Comparison of ENCODE assay signal across 10 cellular contexts in genomic region chr5:119341452-119342349, GRCh38. TPM values are rescaled to one million over a fixed set of nuclear protein-coding genes. Genes with fewer than 3 reads are reported as not detected.
DNase-seq lines count a peak whose midpoint lies in the region; ATAC-seq, FAIRE-seq and TF ChIP-seq lines count a peak whose summit lies in the region.
"Had no signal": no experiment of that assay in that cellular context is flagged by ENCODE, and none has a peak within 500 bp of the region (broad histone marks: within the 10 kb centered on the region; RNA-seq: fewer than 3 reads in every experiment).

No MANE protein-coding gene starts in this region.

- peaks cover 58% of the 10 kb centered on the region for H3K79me2 ChIP-seq in OCI-LY3 (ENCODE audit: low read length)

- H3K27ac ChIP-seq in OCI-LY3 (ENCODE audit: low read length) (peak overlapping the region; percentile 99), pancreas (no peak overlapping the region)

- H4K20me1 ChIP-seq in OCI-LY3 (ENCODE audit: insufficient read depth, low read length): no peaks in the 10 kb centered on the region

- peak overlapping the region; percentile 74 for H3K9ac ChIP-seq in OCI-LY3 (ENCODE audit: low read length)

- H3K27me3 ChIP-seq in OCI-LY3 (ENCODE audit: low read depth, low read length) (no peaks in the 10 kb centered on the region), pancreas (no peaks in the 10 kb centered on the region), BE2C (no peaks in the 10 kb centered on the region)

- DNase-seq in pancreas (no peak), KBM-7 (no peak), BE2C (no peak), NCI-H1436 (lab: John Stamatoyannopoulos, UW) (no peak), GM19240 (ENCODE audit: insufficient read length, low spot score) (no peak)
- DNase-seq: NCI-H1048 had no signal

- no peak overlapping the region for H2AFZ ChIP-seq in OCI-LY3 (ENCODE audit: low read depth, low read length)

- no peak for TF ChIP-seq CTCF in OCI-LY3 (IDR thresholded peaks at IDR 0.05; ENCODE audit: low read depth, low read length)
- TF ChIP-seq CTCF in pancreas (IDR thresholded peaks at IDR 0.05): no peak
- no peak for TF ChIP-seq CTCF in BE2C (IDR thresholded peaks at IDR 0.05; ENCODE audit: low read depth, low read length)

- peak overlapping the region; percentile 72 for H3K4me2 ChIP-seq in OCI-LY3 (ENCODE audit: low read length)

- FAIRE-seq in pancreas (lab: Jason Lieb, UNC): no peak
- FAIRE-seq: astrocyte had no signal

- WGBS in pancreas, 2 donors: 60 to 63% methylated on average over 6 of the region's 6 CpGs

- in situ Hi-C loops in KBM-7 (cut with MboI; ENCODE audit: low pct_unique_long_range_greater_than_20kb, low sequenced_read_pairs): no loop called here

- H3K4me3 ChIP-seq in OCI-LY3 (ENCODE audit: low read length): peak overlapping the region; percentile 75
- no peak overlapping the region for H3K4me3 ChIP-seq in pancreas
- H3K4me3 ChIP-seq in BE2C (ENCODE audit: low read depth, low read length): no peak overlapping the region

- peaks cover 92% of the 10 kb centered on the region for H3K4me1 ChIP-seq in OCI-LY3 (ENCODE audit: low read length)
- H3K4me1 ChIP-seq in pancreas: peaks cover 0 to 20% (median 9%) of the 10 kb centered on the region in 3 donors
- H3K4me1 ChIP-seq in BE2C: no peaks in the 10 kb centered on the region

- no peaks in the 10 kb centered on the region for H3K9me3 ChIP-seq in OCI-LY3 (ENCODE audit: insufficient read depth, low read length)
- H3K9me3 ChIP-seq in pancreas: no peaks in the 10 kb centered on the region
- H3K9me3 ChIP-seq in BE2C: no peaks in the 10 kb centered on the region

- H3K36me3 ChIP-seq in OCI-LY3 (replicated peaks; ENCODE audit: low read depth, low read length) (peaks cover 23% of the 10 kb centered on the region), pancreas (no peaks in the 10 kb centered on the region), BE2C (no peaks in the 10 kb centered on the region)

- intact Hi-C loops in pancreas (cut with DNase I): loop anchor here in 1 of 3 donors (5.0 kb wide), 1 partner anchor 34 kb away; no protein-coding TSS in a partner anchor

- ATAC-seq in GM19025 (IDR thresholded peaks at IDR 0.05; ENCODE audit: low read depth, unreplicated experiment) (peak; percentile 45), HG02884 (IDR thresholded peaks at IDR 0.05; ENCODE audit: unreplicated experiment) (peak; percentile 44), pancreas (peak in 3 of 4 donors; percentile 33 to 61 (median 55))

RNA-seq across cellular contexts. Expression of gene TNFAIP8, which starts 14.1 kb away (rescaled TPM):
- 10 to 100 TPM in 3 of 6 donors, 1 to 10 TPM in 3; 7.5 to 14.2 (median 10.6) TPM for total RNA-seq in pancreas
- polyA plus RNA-seq in pancreas: 1 to 10 TPM; 5.7 to 7.7 TPM
- polyA plus RNA-seq in BE2C (2012; ENCODE audit: insufficient read depth, insufficient read length, low read depth): not detected
